9 cellular contexts compared by ENCODE assay signal in genomic region chr10:119355930-119356329, GRCh38.
DNase-seq lines count a peak whose midpoint lies in the region; TF ChIP-seq lines count a peak whose summit lies in the region.
"Had no signal": no experiment of that assay in that cellular context is flagged by ENCODE, and none has a peak within 500 bp of the region (broad histone marks: within the 10 kb centered on the region; RNA-seq: fewer than 3 reads in every experiment).

No MANE protein-coding gene starts in this region.

- H3K4me1 Mint-ChIP-seq in chondrocyte (ENCODE audit: low read depth) (no peaks in the 10 kb centered on the region), neural progenitor cell (no peaks in the 10 kb centered on the region)

- H3K9me3 Mint-ChIP-seq in chondrocyte (ENCODE audit: low read depth) (peaks cover 12% of the 10 kb centered on the region), neural progenitor cell (peaks cover 20% of the 10 kb centered on the region)

- H3K9me2 ChIP-seq in DOHH2 (replicated peaks; ENCODE audit: control insufficient read depth, low read length) = no peaks in the 10 kb centered on the region
- H3K9me2 ChIP-seq in Karpas-422 (replicated peaks; ENCODE audit: insufficient read depth, low read length) = no peaks in the 10 kb centered on the region

- H3K27me3 Mint-ChIP-seq in chondrocyte (ENCODE audit: low read depth) (no peaks in the 10 kb centered on the region), neural progenitor cell (ENCODE audit: insufficient read depth, low read depth) (peaks cover 2% of the 10 kb centered on the region)
- H3K27me3 Mint-ChIP-seq: brain had no signal

- no peaks in the 10 kb centered on the region for H4K20me1 ChIP-seq in DOHH2 (ENCODE audit: control insufficient read depth, insufficient read depth, low read depth, low read length)
- H4K20me1 ChIP-seq in Karpas-422 (ENCODE audit: insufficient read depth, low read depth, low read length) = no peaks in the 10 kb centered on the region
- H4K20me1 ChIP-seq in neural progenitor cell (ENCODE audit: low read depth) = no peaks in the 10 kb centered on the region

- DNase-seq in Karpas-422 (peak; percentile 81), chondrocyte (ENCODE audit: low spot score) (no peak), neural progenitor cell (ENCODE audit: low spot score) (no peak), hypothalamus (lab: John Stamatoyannopoulos, UW) (no peak), NCI-H1694 (lab: John Stamatoyannopoulos, UW) (no peak), NCI-H187 (lab: John Stamatoyannopoulos, UW) (no peak)
- DNase-seq in stimulated activated CD4-positive, alpha-beta T cell treated with anti-CD3 and anti-CD28 coated beads, Interleukin-4, amount 100 ng/mL, for 24 hours = no peak

- TF ChIP-seq CTCF in DOHH2 (IDR thresholded peaks at IDR 0.05; ENCODE audit: low read depth, low read length, poor library complexity, severe bottlenecking) (peak; percentile 57), chondrocyte (IDR thresholded peaks at IDR 0.05) (peak; percentile 72), neural progenitor cell (IDR thresholded peaks at IDR 0.05) (peak; percentile 41)

- no peaks in the 10 kb centered on the region for H3F3A ChIP-seq in DOHH2 (ENCODE audit: control insufficient read depth, insufficient read depth)
- no peaks in the 10 kb centered on the region for H3F3A ChIP-seq in neural progenitor cell (ENCODE audit: low read depth)

- H2AFZ ChIP-seq in Karpas-422 (ENCODE audit: low read length) (no peak overlapping the region), neural progenitor cell (replicated peaks) (no peak overlapping the region)

- H3K36me3 ChIP-seq in DOHH2 (ENCODE audit: control insufficient read depth, low read length) = no peaks in the 10 kb centered on the region
- H3K36me3 ChIP-seq in Karpas-422 (ENCODE audit: insufficient read depth, low read length) = no peaks in the 10 kb centered on the region; the same call in 1 of the 2 replicates
- H3K36me3 ChIP-seq in neural progenitor cell = no peaks in the 10 kb centered on the region

- H3K27ac Mint-ChIP-seq in chondrocyte (ENCODE audit: unreplicated experiment) = no peak overlapping the region
- no peak overlapping the region for H3K27ac Mint-ChIP-seq in neural progenitor cell
- H3K27ac Mint-ChIP-seq: brain had no signal

- no peaks in the 10 kb centered on the region for H3K79me2 ChIP-seq in DOHH2 (ENCODE audit: control insufficient read depth, low read length)
- no peaks in the 10 kb centered on the region for H3K79me2 ChIP-seq in Karpas-422 (ENCODE audit: low read length)
- H3K79me2 ChIP-seq in neural progenitor cell (ENCODE audit: low read depth) = no peaks in the 10 kb centered on the region

- H3K4me3 Mint-ChIP-seq in chondrocyte (ENCODE audit: unreplicated experiment) = no peak overlapping the region
- H3K4me3 Mint-ChIP-seq in neural progenitor cell = no peak overlapping the region
- H3K4me3 Mint-ChIP-seq: brain had no signal

- no peak overlapping the region for H3K4me3 ChIP-seq in DOHH2 (ENCODE audit: low read length)
- H3K4me3 ChIP-seq in Karpas-422 (ENCODE audit: low read length) = no peak overlapping the region
- no peak overlapping the region for H3K4me3 ChIP-seq in neural progenitor cell

- H3K27ac ChIP-seq in DOHH2 (ENCODE audit: low read depth, low read length) (no peak overlapping the region), Karpas-422 (ENCODE audit: low read length) (no peak overlapping the region), neural progenitor cell (no peak overlapping the region)

- H3K4me2 ChIP-seq in DOHH2 (ENCODE audit: low read length) = no peak overlapping the region
- H3K4me2 ChIP-seq in Karpas-422 (ENCODE audit: low read depth, low read length, poor library complexity, severe bottlenecking) = no peak overlapping the region
- H3K4me2 ChIP-seq in neural progenitor cell = no peak overlapping the region

- peaks cover 47% of the 10 kb centered on the region for H3K9me3 ChIP-seq in DOHH2 (ENCODE audit: control insufficient read depth, insufficient read depth, low read length)
- H3K9me3 ChIP-seq in Karpas-422 (ENCODE audit: low read length) = peaks cover 24% of the 10 kb centered on the region
- no peaks in the 10 kb centered on the region for H3K9me3 ChIP-seq in neural progenitor cell (ENCODE audit: low read depth)

- H3K36me3 Mint-ChIP-seq in chondrocyte (ENCODE audit: low read depth) = peaks cover 4% of the 10 kb centered on the region
- H3K36me3 Mint-ChIP-seq in neural progenitor cell = peaks cover 17% of the 10 kb centered on the region

- H3K27me3 ChIP-seq in DOHH2 (ENCODE audit: control insufficient read depth, low read length) (no peaks in the 10 kb centered on the region), Karpas-422 (ENCODE audit: low read length) (no peaks in the 10 kb centered on the region), neural progenitor cell (no peaks in the 10 kb centered on the region)

- H3K9ac ChIP-seq in Karpas-422 (ENCODE audit: low read length) = no peak overlapping the region
- H3K9ac ChIP-seq in neural progenitor cell = no peak overlapping the region

- H3K4me1 ChIP-seq in DOHH2 (ENCODE audit: control insufficient read depth, low read length) = peaks cover 3% of the 10 kb centered on the region; the same call in 1 of the 2 replicates
- H3K4me1 ChIP-seq in Karpas-422 (ENCODE audit: low read length) = no peaks in the 10 kb centered on the region
- no peaks in the 10 kb centered on the region for H3K4me1 ChIP-seq in neural progenitor cell
